8 cellular contexts compared by ENCODE assay signal in genomic region chr12:111412007-111412829, GRCh38. TPM values are rescaled to one million over a fixed set of nuclear protein-coding genes. Genes with fewer than 3 reads are reported as not detected.
DNase-seq lines count a peak whose midpoint lies in the region; ATAC-seq and TF ChIP-seq lines count a peak whose summit lies in the region.

No MANE protein-coding gene starts in this region.

- peak overlapping the region; percentile 87 for H3K27ac Mint-ChIP-seq in memory B cell

- no peak for ATAC-seq in body of pancreas
- ATAC-seq in memory B cell (ENCODE audit: low read depth) = peak; percentile 30
- ATAC-seq in HG03342 (IDR thresholded peaks at IDR 0.05; ENCODE audit: unreplicated experiment) = no peak
- no peak for ATAC-seq in GM18498 (IDR thresholded peaks at IDR 0.05; ENCODE audit: unreplicated experiment)
- no peak for ATAC-seq in GM18517 (IDR thresholded peaks at IDR 0.05; ENCODE audit: unreplicated experiment)
- ATAC-seq in aorta (ENCODE audit: low FRiP score) = no peak

- DNase-seq in AG20443 (ENCODE audit: low spot score) = peak; percentile 25
- DNase-seq in body of pancreas = no peak
- no peak for DNase-seq in memory B cell (ENCODE audit: low spot score in 2 of 2)
- no peak for DNase-seq in aorta

- H3K27me3 ChIP-seq in Loucy (ENCODE audit: insufficient read depth, low read length, poor library complexity, severe bottlenecking) = no peaks in the 10 kb centered on the region
- H3K27me3 ChIP-seq in body of pancreas = no peaks in the 10 kb centered on the region
- no peaks in the 10 kb centered on the region for H3K27me3 ChIP-seq in aorta (ENCODE audit: control insufficient read depth in 1 of 2, insufficient read depth in 2 of 2, low read length in 1 of 2)

- peaks cover 4% of the 10 kb centered on the region for H3K36me3 Mint-ChIP-seq in memory B cell

- WGBS in body of pancreas, 2 donors = 57 to 78% methylated on average over 15 of the region's 15 CpGs
- WGBS in aorta, 2 donors = 63 to 73% methylated on average over 15 of the region's 15 CpGs

- H3K4me2 ChIP-seq in Loucy (ENCODE audit: low read depth, low read length, poor library complexity, severe bottlenecking) = peak overlapping the region; percentile 99

- peaks cover 61% of the 10 kb centered on the region for H3K4me1 Mint-ChIP-seq in memory B cell

- 0 out of 2 replicates have a peak, but pooled peaks cover 2% of the 10 kb centered on the region for H3F3A ChIP-seq in Loucy (ENCODE audit: low read depth)

- H3K27ac ChIP-seq in body of pancreas = peak overlapping the region in 3 of 4 donors; percentile 25 to 87 (median 46)
- H3K27ac ChIP-seq in aorta (ENCODE audit: low read depth in 1 of 2, low read length in 2 of 2) = no peak overlapping the region

- H3K4me1 ChIP-seq in Loucy (ENCODE audit: insufficient read depth, low read length, poor library complexity, severe bottlenecking) (peaks cover 78% of the 10 kb centered on the region), body of pancreas (peaks cover 63% of the 10 kb centered on the region), aorta (ENCODE audit: control insufficient read depth in 1 of 2, insufficient read depth in 2 of 2, low read length in 2 of 2) (no peaks in the 10 kb centered on the region)

- H3K36me3 ChIP-seq in Loucy (ENCODE audit: insufficient read depth, low read length) = peaks cover 3% of the 10 kb centered on the region; the same call in 1 of the 2 replicates
- H3K36me3 ChIP-seq in body of pancreas (replicated peaks in 1 of 2; ENCODE audit: insufficient read depth in 1 of 2, low read depth in 2 of 2) = no peaks in the 10 kb centered on the region
- no peaks in the 10 kb centered on the region for H3K36me3 ChIP-seq in aorta (ENCODE audit: control insufficient read depth in 1 of 2, insufficient read depth in 2 of 2, low read length in 1 of 2)

- TF ChIP-seq CTCF in Loucy (conservative IDR thresholded peaks at IDR 0.05; ENCODE audit: low read length) (no peak), body of pancreas (IDR thresholded peaks at IDR 0.05) (no peak)

- peaks cover 95% of the 10 kb centered on the region for H3K79me2 ChIP-seq in Loucy (ENCODE audit: insufficient read depth, low read length)

- H2AFZ ChIP-seq in Loucy (ENCODE audit: low read length) = no peak overlapping the region

- no peaks in the 10 kb centered on the region for H3K9me3 Mint-ChIP-seq in memory B cell

- peak overlapping the region; percentile 69 for H3K4me3 Mint-ChIP-seq in memory B cell

- H3K9me3 ChIP-seq in Loucy (ENCODE audit: insufficient read depth, low read depth, low read length) (no peaks in the 10 kb centered on the region), body of pancreas (no peaks in the 10 kb centered on the region), aorta (ENCODE audit: control insufficient read depth, low read length) (no peaks in the 10 kb centered on the region)

- no peak for TF ChIP-seq POLR2A in body of pancreas (IDR thresholded peaks at IDR 0.05)

- H3K9me2 ChIP-seq in Loucy (replicated peaks; ENCODE audit: low read depth, low read length) = no peaks in the 10 kb centered on the region

- H3K27me3 Mint-ChIP-seq in memory B cell = no peaks in the 10 kb centered on the region

- H3K4me3 ChIP-seq in Loucy (ENCODE audit: low read length, poor library complexity, severe bottlenecking) = peak overlapping the region; percentile 97
- no peak overlapping the region for H3K4me3 ChIP-seq in body of pancreas
- H3K4me3 ChIP-seq in aorta (ENCODE audit: low read length in 2 of 2) = no peak overlapping the region

- H4K20me1 ChIP-seq in Loucy (ENCODE audit: insufficient read depth, low read length, poor library complexity, severe bottlenecking) = peaks cover 86% of the 10 kb centered on the region

- intact Hi-C loops in body of pancreas (cut with DNase I) = no loop called here
- intact Hi-C loops in aorta (cut with DNase I) = no loop called here

- H3K9ac ChIP-seq in Loucy (ENCODE audit: low read depth, low read length, poor library complexity, severe bottlenecking) = peak overlapping the region; percentile 63

RNA-seq across cellular contexts. Expression of gene SH2B3, which starts 6.5 kb away (rescaled TPM):
- total RNA-seq in body of pancreas (10 to 100 TPM; 23.1 to 41.9 TPM), aorta (10 to 100 TPM; 34.4 to 45.5 TPM)
- polyA plus RNA-seq in aorta = 10 to 100 TPM; 11.4 to 12.6 TPM

RNA-seq across cellular contexts. Expression of gene PHETA1, which starts 43.3 kb away (rescaled TPM):
- total RNA-seq in body of pancreas = 10 to 100 TPM; 20.4 to 31.4 TPM
- total RNA-seq in aorta = 10 to 100 TPM in 1 of 2 donors, 1 to 10 TPM in 1; 9.3 to 13.5 TPM
- 10 to 100 TPM in 1 of 2 donors, 1 to 10 TPM in 1; 6.9 to 12.9 TPM for polyA plus RNA-seq in aorta

Comparison
In these comparisons a context has a peak if more than half of its experiments do, and no peak if none do; other contexts are left out.
1. H3K27ac ChIP-seq: peak in body of pancreas (3 of 4); none in aorta (0 of 2).